Comparison of ENCODE assay signal across 21 cellular contexts in genomic region chr10:35487336-35488034, GRCh38.
DNase-seq lines count a peak whose midpoint lies in the region; ATAC-seq, FAIRE-seq and TF ChIP-seq lines count a peak whose summit lies in the region.
"Had no signal": no experiment of that assay in that cellular context is flagged by ENCODE, and none has a peak within 500 bp of the region (broad histone marks: within the 10 kb centered on the region; RNA-seq: fewer than 3 reads in every experiment).

No MANE protein-coding gene starts in this region.

- no peaks in the 10 kb centered on the region for H3K9me3 Mint-ChIP-seq in CD4-positive, alpha-beta T cell
- H3K9me3 Mint-ChIP-seq in activated CD8-positive, alpha-beta T cell treated with anti-CD3 and anti-CD28 coated beads for 36 hours = no peaks in the 10 kb centered on the region
- H3K9me3 Mint-ChIP-seq: stimulated activated naive CD8-positive, alpha-beta T cell treated with anti-CD3 and anti-CD28 coated beads, Interleukin-15, Interleukin-2, amounts not matched to agents 100 ng/mL and 50 ng/mL, for 24 hours had no signal

- no peak overlapping the region for H3K27ac Mint-ChIP-seq in CD4-positive, alpha-beta T cell
- no peak overlapping the region for H3K27ac Mint-ChIP-seq in activated CD8-positive, alpha-beta T cell treated with anti-CD3 and anti-CD28 coated beads for 36 hours
- H3K27ac Mint-ChIP-seq: stimulated activated naive CD8-positive, alpha-beta T cell treated with anti-CD3 and anti-CD28 coated beads, Interleukin-15, Interleukin-2, amounts not matched to agents 100 ng/mL and 50 ng/mL, for 24 hours had no signal

- TF ChIP-seq CTCF in right lobe of liver (IDR thresholded peaks at IDR 0.05) = no peak
- TF ChIP-seq CTCF in HepG2 (CRISPR knock-in tag; IDR thresholded peaks at IDR 0.05) = no peak
- no peak for TF ChIP-seq CTCF in CD4-positive, alpha-beta T cell (IDR thresholded peaks at IDR 0.05)
- TF ChIP-seq CTCF in activated CD8-positive, alpha-beta T cell treated with anti-CD3 and anti-CD28 coated beads for 36 hours (IDR thresholded peaks at IDR 0.05) = no peak

- no peak overlapping the region for H3K4me3 ChIP-seq in right lobe of liver
- no peak overlapping the region for H3K4me3 ChIP-seq in HepG2 (replicated peaks in 1 of 3; ENCODE audit: insufficient read depth in 1 of 3, low read depth in 2 of 3, low read length in 3 of 3)
- no peak overlapping the region for H3K4me3 ChIP-seq in adipocyte (ENCODE audit: low read length)
- H3K4me3 ChIP-seq in mesendoderm (ENCODE audit: low read length) = no peak overlapping the region
- H3K4me3 ChIP-seq: HAP-1, PC-9 had no signal

- no peak overlapping the region for H2AK5ac ChIP-seq in mesendoderm (ENCODE audit: low read length)

- H2BK5ac ChIP-seq in mesendoderm (ENCODE audit: low read length) = no peak overlapping the region

- no peak overlapping the region for H3K23ac ChIP-seq in mesendoderm (ENCODE audit: low read length)

- no peak for TF ChIP-seq POLR2A in right lobe of liver (IDR thresholded peaks at IDR 0.05)
- no peak for TF ChIP-seq POLR2A in HepG2 (IDR thresholded peaks at IDR 0.05; ENCODE audit: insufficient read depth in 1 of 2, low read depth in 2 of 2, low read length in 2 of 2)
- TF ChIP-seq POLR2A in GM12892 (IDR thresholded peaks at IDR 0.05; ENCODE audit: low read depth, low read length) = no peak

- intact Hi-C loops in right lobe of liver (cut with DNase I) = no loop called here
- intact Hi-C loops in HepG2 (cut with micrococcal nuclease; ENCODE audit: unreplicated experiment) = no loop called here
- intact Hi-C loops in CD4-positive, alpha-beta T cell (cut with DNase I, micrococcal nuclease) = no loop called here
- intact Hi-C loops in activated CD8-positive, alpha-beta T cell treated with anti-CD3 and anti-CD28 coated beads for 36 hours (cut with micrococcal nuclease) = no loop called here

- peak; percentile 35 to 53 (median 42) for ATAC-seq in right lobe of liver
- ATAC-seq in HepG2 = no peak
- ATAC-seq in CD4-positive, alpha-beta T cell (ENCODE audit: poor library complexity) = no peak
- ATAC-seq in activated CD8-positive, alpha-beta T cell treated with anti-CD3 and anti-CD28 coated beads for 36 hours = no peak
- ATAC-seq in GM18498 (IDR thresholded peaks at IDR 0.05; ENCODE audit: unreplicated experiment) = no peak
- ATAC-seq: foreskin keratinocyte, SK-N-SH treated with all-trans-retinoic acid at 6 μM for 48 hours had no signal

- H3K27me3 Mint-ChIP-seq in CD4-positive, alpha-beta T cell = no peaks in the 10 kb centered on the region
- H3K27me3 Mint-ChIP-seq in activated CD8-positive, alpha-beta T cell treated with anti-CD3 and anti-CD28 coated beads for 36 hours = no peaks in the 10 kb centered on the region
- H3K27me3 Mint-ChIP-seq: stimulated activated naive CD8-positive, alpha-beta T cell treated with anti-CD3 and anti-CD28 coated beads, Interleukin-15, Interleukin-2, amounts not matched to agents 100 ng/mL and 50 ng/mL, for 24 hours had no signal

- peaks cover 79% of the 10 kb centered on the region for H3K36me3 Mint-ChIP-seq in CD4-positive, alpha-beta T cell (ENCODE audit: low read depth)
- peaks cover 14% of the 10 kb centered on the region for H3K36me3 Mint-ChIP-seq in activated CD8-positive, alpha-beta T cell treated with anti-CD3 and anti-CD28 coated beads for 36 hours (ENCODE audit: low read depth)

- peaks cover 7% of the 10 kb centered on the region for H3K79me1 ChIP-seq in mesendoderm (ENCODE audit: low read length)

- H2BK15ac ChIP-seq in mesendoderm (replicated peaks; ENCODE audit: low read depth) = no peak overlapping the region

- H3K79me2 ChIP-seq in HepG2 (ENCODE audit: insufficient read depth, low read length) (peaks cover 3% of the 10 kb centered on the region), mesendoderm (ENCODE audit: control insufficient read depth, insufficient read depth, low read length) (no peaks in the 10 kb centered on the region)

- POLR2A ChIA-PET in HepG2 (lab: Yijun Ruan, JAX) = no interaction called here
- POLR2A ChIA-PET in CD4-positive, alpha-beta T cell (lab: Charles Lee) = no interaction called here
- POLR2A ChIA-PET in activated CD8-positive, alpha-beta T cell treated with anti-CD3 and anti-CD28 coated beads for 36 hours (lab: Charles Lee) = interaction anchor here (0.6 kb wide), 1 partner anchor 24 kb away, joined by 3 read pairs; no protein-coding TSS in a partner anchor

- BruUV-seq in HepG2 (replicated peaks; lab: Mats Ljungman, UMichigan) = no TSS peak

- H3K27me3 ChIP-seq in right lobe of liver (no peaks in the 10 kb centered on the region), HepG2 (ENCODE audit: control insufficient read depth in 1 of 2, insufficient read depth in 2 of 2, low read length in 2 of 2) (no peaks in the 10 kb centered on the region), adipocyte (replicated peaks; ENCODE audit: control insufficient read depth, insufficient read depth, low read length) (no peaks in the 10 kb centered on the region), mesendoderm (ENCODE audit: insufficient read depth, low read length, poor library complexity) (no peaks in the 10 kb centered on the region)
- no peaks in the 10 kb centered on the region for H3K27me3 ChIP-seq in CD4-positive, alpha-beta T cell (ENCODE audit: control insufficient read depth, insufficient read depth, low read length)
- H3K27me3 ChIP-seq: foreskin keratinocyte had no signal

- H2AFZ ChIP-seq in HepG2 (ENCODE audit: low read length) = no peak overlapping the region
- H2AFZ ChIP-seq: PC-9 had no signal

- H3K27ac ChIP-seq in right lobe of liver (no peak overlapping the region), HepG2 (ENCODE audit: extremely low read length, insufficient read depth, low read length) (no peak overlapping the region), mesendoderm (ENCODE audit: low read depth, low read length) (no peak overlapping the region)
- no peak overlapping the region for H3K27ac ChIP-seq in CD4-positive, alpha-beta T cell (ENCODE audit: low read depth, low read length)
- H3K27ac ChIP-seq: foreskin keratinocyte, PC-9 had no signal

- in situ Hi-C loops in HepG2 (cut with HindIII; ENCODE audit: extremely low pct_ligation_motif_present, low pct_unique_long_range_greater_than_20kb) = no loop called here

- H3K4me1 Mint-ChIP-seq in CD4-positive, alpha-beta T cell (ENCODE audit: low read depth) = peaks cover 51% of the 10 kb centered on the region
- peaks cover 17% of the 10 kb centered on the region for H3K4me1 Mint-ChIP-seq in activated CD8-positive, alpha-beta T cell treated with anti-CD3 and anti-CD28 coated beads for 36 hours (ENCODE audit: low read depth)

- no peak overlapping the region for H3K4ac ChIP-seq in mesendoderm (ENCODE audit: low read depth, low read length)

- H3K56ac ChIP-seq in mesendoderm (ENCODE audit: low read length) = no peak overlapping the region

- H3K4me1 ChIP-seq in right lobe of liver (peaks cover 0 to 9% (median 0%) of the 10 kb centered on the region in 4 donors), HepG2 (ENCODE audit: insufficient read depth, low read length) (peaks cover 10% of the 10 kb centered on the region), adipocyte (ENCODE audit: control insufficient read depth, insufficient read depth, low read length) (peaks cover 4% of the 10 kb centered on the region), mesendoderm (ENCODE audit: control insufficient read depth, low read depth, low read length) (peaks cover 3% of the 10 kb centered on the region)
- H3K4me1 ChIP-seq: HAP-1 had no signal

- CTCF ChIA-PET in HepG2 (lab: Yijun Ruan, JAX; ENCODE audit: low intra/inter-chr PET ratio, low total read pairs) = no interaction called here
- CTCF ChIA-PET in CD4-positive, alpha-beta T cell (lab: Charles Lee) = no interaction called here
- CTCF ChIA-PET in activated CD8-positive, alpha-beta T cell treated with anti-CD3 and anti-CD28 coated beads for 36 hours (lab: Charles Lee) = no interaction called here

- no peaks in the 10 kb centered on the region for H4K20me1 ChIP-seq in HepG2 (ENCODE audit: insufficient read depth, low read length)

- H4K5ac ChIP-seq in mesendoderm (ENCODE audit: low read length) = no peak overlapping the region

- H3K4me3 Mint-ChIP-seq in CD4-positive, alpha-beta T cell = no peak overlapping the region
- no peak overlapping the region for H3K4me3 Mint-ChIP-seq in activated CD8-positive, alpha-beta T cell treated with anti-CD3 and anti-CD28 coated beads for 36 hours
- H3K4me3 Mint-ChIP-seq: stimulated activated naive CD8-positive, alpha-beta T cell treated with anti-CD3 and anti-CD28 coated beads, Interleukin-15, Interleukin-2, amounts not matched to agents 100 ng/mL and 50 ng/mL, for 24 hours had no signal

- no peak overlapping the region for H3K18ac ChIP-seq in mesendoderm (ENCODE audit: low read length)

- H3K36me3 ChIP-seq in right lobe of liver (no peaks in the 10 kb centered on the region), HepG2 (replicated peaks in 1 of 2; ENCODE audit: control insufficient read depth in 1 of 2, insufficient read depth in 2 of 2, low read length in 2 of 2) (peaks cover 10 to 40% of the 10 kb centered on the region in 2 experiments), adipocyte (ENCODE audit: control insufficient read depth, insufficient read depth, low read length, severe bottlenecking) (peaks cover 15% of the 10 kb centered on the region), mesendoderm (ENCODE audit: control insufficient read depth, insufficient read depth, low read length) (no peaks in the 10 kb centered on the region)
- H3K36me3 ChIP-seq: HAP-1 had no signal

- no peak overlapping the region for H2BK120ac ChIP-seq in mesendoderm (ENCODE audit: low read depth, low read length)

- WGBS in right lobe of liver (ENCODE audit: insufficient coverage, low coverage, low lambda C conversion rate, missing lambda C conversion rate) = 88% methylated on average over 4 of the region's 5 CpGs
- WGBS in HepG2 (ENCODE audit: low lambda C conversion rate) = 98% methylated on average over 5 of the region's 5 CpGs
- no CpG with 5 or more reads among the region's 5 CpGs for WGBS in mesendoderm (ENCODE audit: extremely low coverage, insufficient coverage, low lambda C conversion rate)

- H3K9ac ChIP-seq in HepG2 (ENCODE audit: insufficient read depth, low read depth, low read length) = no peak overlapping the region
- no peak overlapping the region for H3K9ac ChIP-seq in adipocyte (ENCODE audit: low read length)
- H3K9ac ChIP-seq in mesendoderm (ENCODE audit: low read length) = no peak overlapping the region

- H3K9me3 ChIP-seq in right lobe of liver (no peaks in the 10 kb centered on the region), HepG2 (ENCODE audit: low read length) (no peaks in the 10 kb centered on the region), adipocyte (ENCODE audit: control insufficient read depth, low read length) (no peaks in the 10 kb centered on the region)
- H3K9me3 ChIP-seq in CD4-positive, alpha-beta T cell (ENCODE audit: control insufficient read depth, low read length) = no peaks in the 10 kb centered on the region
- H3K9me3 ChIP-seq: HAP-1 had no signal

- no peak for TF ChIP-seq RAD21 in HepG2 (CRISPR knock-in tag; IDR thresholded peaks at IDR 0.05)

- H3K4me2 ChIP-seq in HepG2 (ENCODE audit: low read depth, low read length) (no peak overlapping the region), mesendoderm (ENCODE audit: low read length) (no peak overlapping the region)
- H3K4me2 ChIP-seq: PC-9 had no signal

- no peak for DNase-seq in right lobe of liver
- no peak for DNase-seq in HepG2 (ENCODE audit: low spot score)
- peak; percentile 30 for DNase-seq in adipocyte (ENCODE audit: low read depth)
- peak; percentile 21 for DNase-seq in mesendoderm
- DNase-seq in CD4-positive, alpha-beta T cell = no peak
- DNase-seq in activated CD8-positive, alpha-beta T cell treated with anti-CD3 and anti-CD28 coated beads for 36 hours = no peak
- no peak for DNase-seq in GM12892 (ENCODE audit: insufficient read length)
- DNase-seq: ACHN; activated CD4-positive, alpha-beta T cell treated with anti-CD3 and anti-CD28 coated beads for 48 hours; activated effector memory CD4-positive, alpha-beta T cell treated with anti-CD3 and anti-CD28 coated beads, Interleukin-2, amount 50 U/mL, for 16 hours; EL; foreskin keratinocyte; KG1; NCI-H1105 treated with DMSO at 0.1 percent for 48 hours; PC-9; right cardiac atrium; stimulated activated CD4-positive, alpha-beta T cell treated with anti-CD3 and anti-CD28 coated beads, Interleukin-2, amount 100 ng/mL, for 24 hours had no signal

- TF ChIP-seq EP300 in HepG2 (IDR thresholded peaks at IDR 0.05; ENCODE audit: low read depth in 2 of 2, low read length in 2 of 2) = no peak
- no peak for TF ChIP-seq EP300 in HepG2 (CRISPR knock-in tag; IDR thresholded peaks at IDR 0.05; ENCODE audit: borderline replicate concordance)

- H4K8ac ChIP-seq in mesendoderm (ENCODE audit: low read depth, low read length) = no peak overlapping the region

- FAIRE-seq in HepG2 (lab: Jason Lieb, UNC) (no peak), GM12892 (lab: Jason Lieb, UNC) (no peak)

Comparison
In these comparisons a context has a peak if more than half of its experiments do, and no peak if none do; other contexts are left out.
1. ATAC-seq: peak in right lobe of liver (4 of 4); none in HepG2 (single experiment), CD4-positive, alpha-beta T cell (single experiment), activated CD8-positive, alpha-beta T cell treated with anti-CD3 and anti-CD28 coated beads for 36 hours (single experiment) and GM18498 (single experiment).
2. DNase-seq: peak in adipocyte (single experiment) and mesendoderm (single experiment); none in right lobe of liver (0 of 3), HepG2 (single experiment), CD4-positive, alpha-beta T cell (0 of 10), activated CD8-positive, alpha-beta T cell treated with anti-CD3 and anti-CD28 coated beads for 36 hours (single experiment) and GM12892 (single experiment).